In genomic region chr15:24848050-24848449, GRCh38 we compare ENCODE assay signal across 1 cellular context.
TF ChIP-seq lines count a peak whose summit lies in the region.

No MANE protein-coding gene starts in this region.

TF ChIP-seq in WTC11, 78 proteins besides CTCF, POLR2A, EP300 and RAD21 (continued from another document):
- TF ChIP-seq, protein P1, sequence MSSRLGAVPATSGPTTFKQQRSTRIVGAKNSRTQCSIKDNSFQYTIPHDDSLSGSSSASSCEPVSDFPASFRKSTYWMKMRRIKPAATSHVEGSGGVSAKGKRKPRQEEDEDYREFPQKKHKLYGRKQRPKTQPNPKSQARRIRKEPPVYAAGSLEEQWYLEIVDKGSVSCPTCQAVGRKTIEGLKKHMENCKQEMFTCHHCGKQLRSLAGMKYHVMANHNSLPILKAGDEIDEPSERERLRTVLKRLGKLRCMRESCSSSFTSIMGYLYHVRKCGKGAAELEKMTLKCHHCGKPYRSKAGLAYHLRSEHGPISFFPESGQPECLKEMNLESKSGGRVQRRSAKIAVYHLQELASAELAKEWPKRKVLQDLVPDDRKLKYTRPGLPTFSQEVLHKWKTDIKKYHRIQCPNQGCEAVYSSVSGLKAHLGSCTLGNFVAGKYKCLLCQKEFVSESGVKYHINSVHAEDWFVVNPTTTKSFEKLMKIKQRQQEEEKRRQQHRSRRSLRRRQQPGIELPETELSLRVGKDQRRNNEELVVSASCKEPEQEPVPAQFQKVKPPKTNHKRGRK (CRISPR knock-in tag; IDR thresholded peaks at IDR 0.05; ENCODE audit: borderline replicate concordance), result no peak
- TF ChIP-seq, protein P2, sequence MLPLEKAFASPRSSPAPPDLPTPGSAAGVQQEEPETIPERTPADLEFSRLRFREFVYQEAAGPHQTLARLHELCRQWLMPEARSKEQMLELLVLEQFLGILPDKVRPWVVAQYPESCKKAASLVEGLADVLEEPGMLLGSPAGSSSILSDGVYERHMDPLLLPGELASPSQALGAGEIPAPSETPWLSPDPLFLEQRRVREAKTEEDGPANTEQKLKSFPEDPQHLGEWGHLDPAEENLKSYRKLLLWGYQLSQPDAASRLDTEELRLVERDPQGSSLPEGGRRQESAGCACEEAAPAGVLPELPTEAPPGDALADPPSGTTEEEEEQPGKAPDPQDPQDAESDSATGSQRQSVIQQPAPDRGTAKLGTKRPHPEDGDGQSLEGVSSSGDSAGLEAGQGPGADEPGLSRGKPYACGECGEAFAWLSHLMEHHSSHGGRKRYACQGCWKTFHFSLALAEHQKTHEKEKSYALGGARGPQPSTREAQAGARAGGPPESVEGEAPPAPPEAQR (CRISPR knock-in tag; IDR thresholded peaks at IDR 0.05), result no peak
- TF ChIP-seq FOXP4 (CRISPR knock-in tag; IDR thresholded peaks at IDR 0.05) (no peak), ZMAT4 (CRISPR knock-in tag; IDR thresholded peaks at IDR 0.05) (no peak), GRHL2 (CRISPR knock-in tag; IDR thresholded peaks at IDR 0.05; ENCODE audit: insufficient replicate concordance, severe bottlenecking) (no peak)
